ENCODE assay signal across 8 cellular contexts in the genomic region with DNA sequence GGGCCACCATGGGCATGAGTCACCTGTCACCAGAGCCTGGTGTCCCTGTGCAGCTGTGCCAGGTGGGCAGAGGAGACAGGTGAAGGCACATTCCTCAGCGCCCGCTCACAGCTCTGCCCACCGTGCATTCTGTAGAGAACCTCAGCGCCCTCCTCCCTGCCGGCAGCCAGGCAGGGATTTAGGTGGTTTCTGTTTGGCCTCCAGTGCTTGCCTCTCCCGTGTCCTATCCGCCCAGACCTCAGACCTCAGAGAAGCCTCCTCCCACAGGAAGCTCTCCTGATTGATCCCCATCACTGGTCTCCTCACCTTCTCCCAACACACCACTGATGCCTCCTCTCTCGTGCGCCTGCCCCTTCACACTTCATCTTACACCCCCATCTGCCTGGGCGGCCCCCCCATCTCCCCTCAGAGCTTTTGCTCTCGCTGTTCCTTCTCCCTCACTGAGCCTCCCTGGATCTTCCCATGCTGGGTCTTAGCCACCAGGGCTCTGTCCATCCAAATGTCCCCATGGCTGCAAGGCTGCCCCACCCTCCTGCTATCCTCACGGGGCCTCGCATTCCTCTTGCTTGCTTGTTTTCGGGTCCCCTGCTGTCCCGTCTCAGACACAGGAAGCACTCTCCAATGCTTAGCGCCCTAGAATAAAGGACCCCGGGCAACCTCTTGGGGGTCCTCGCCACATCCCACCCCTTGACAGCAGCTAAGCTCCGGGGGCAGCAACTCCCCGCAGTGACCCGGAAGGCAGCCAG. TPM values are rescaled to one million over a fixed set of nuclear protein-coding genes. Genes with fewer than 3 reads are reported as not detected.
DNase-seq lines count a peak whose midpoint lies in the region; ATAC-seq, FAIRE-seq and TF ChIP-seq lines count a peak whose summit lies in the region.

No MANE protein-coding gene starts in this region.

- H3K36me3 ChIP-seq in cardiac muscle cell: no peaks in the 10 kb centered on the region
- H3K36me3 ChIP-seq in mucosa of stomach (ENCODE audit: control insufficient read depth, insufficient read depth, low read length): no peaks in the 10 kb centered on the region
- no peaks in the 10 kb centered on the region for H3K36me3 ChIP-seq in upper lobe of right lung

- H3K4me3 Mint-ChIP-seq in activated naive CD8-positive, alpha-beta T cell treated with anti-CD3 and anti-CD28 coated beads for 36 hours: no peak overlapping the region

- no peak for ATAC-seq in Right ventricle myocardium inferior
- no peak for ATAC-seq in upper lobe of right lung

- peaks cover 31% of the 10 kb centered on the region for H3K4me1 ChIP-seq in cardiac muscle cell (ENCODE audit: low read depth)
- H3K4me1 ChIP-seq in mucosa of stomach (ENCODE audit: control insufficient read depth, insufficient read depth, low read length): peaks cover 83% of the 10 kb centered on the region
- peaks cover 89% of the 10 kb centered on the region for H3K4me1 ChIP-seq in upper lobe of right lung

- H3K27me3 ChIP-seq in cardiac muscle cell (no peaks in the 10 kb centered on the region), mucosa of stomach (ENCODE audit: control insufficient read depth, insufficient read depth, low read length) (no peaks in the 10 kb centered on the region), upper lobe of right lung (no peaks in the 10 kb centered on the region)

- H3K9me3 ChIP-seq in cardiac muscle cell (ENCODE audit: low read depth): no peaks in the 10 kb centered on the region
- H3K9me3 ChIP-seq in mucosa of stomach (ENCODE audit: control insufficient read depth, low read length): no peaks in the 10 kb centered on the region
- no peaks in the 10 kb centered on the region for H3K9me3 ChIP-seq in upper lobe of right lung

- H3K27ac ChIP-seq in cardiac muscle cell (peak overlapping the region; percentile 87), upper lobe of right lung (peak overlapping the region; percentile 83)

- H3K4me3 ChIP-seq in cardiac muscle cell (no peak overlapping the region), mucosa of stomach (ENCODE audit: low read length) (no peak overlapping the region), upper lobe of right lung (no peak overlapping the region)

- FAIRE-seq in GM12891 (lab: Jason Lieb, UNC): no peak

- no peaks in the 10 kb centered on the region for H3K9me3 Mint-ChIP-seq in activated naive CD8-positive, alpha-beta T cell treated with anti-CD3 and anti-CD28 coated beads for 36 hours

- H3K27me3 Mint-ChIP-seq in activated naive CD8-positive, alpha-beta T cell treated with anti-CD3 and anti-CD28 coated beads for 36 hours: no peaks in the 10 kb centered on the region

- H3K9ac ChIP-seq in mucosa of stomach (ENCODE audit: low read length): peak overlapping the region; percentile 2

- peak overlapping the region; percentile 55 for H3K27ac Mint-ChIP-seq in activated naive CD8-positive, alpha-beta T cell treated with anti-CD3 and anti-CD28 coated beads for 36 hours

- H3K4me1 Mint-ChIP-seq in activated naive CD8-positive, alpha-beta T cell treated with anti-CD3 and anti-CD28 coated beads for 36 hours: peaks cover 54% of the 10 kb centered on the region

- no peak for DNase-seq in cardiac muscle cell (ENCODE audit: low read depth in 1 of 2, low spot score in 1 of 2)
- no peak for DNase-seq in Right ventricle myocardium inferior (ENCODE audit: missing footprints)
- no peak for DNase-seq in activated naive CD8-positive, alpha-beta T cell treated with anti-CD3 and anti-CD28 coated beads for 36 hours
- no peak for DNase-seq in upper lobe of right lung
- no peak for DNase-seq in GM12891 (ENCODE audit: insufficient read length, low spot score)
- DNase-seq in stimulated activated CD4-positive, alpha-beta T cell treated with anti-CD3 and anti-CD28 coated beads, Interleukin-15, amount 100 ng/mL, for 24 hours: no peak
- DNase-seq in medulla oblongata (ENCODE audit: extremely low spot score): no peak

- no peak for TF ChIP-seq POLR2A in GM12891 (IDR thresholded peaks at IDR 0.05; ENCODE audit: low read depth, low read length)

- peaks cover 11% of the 10 kb centered on the region for H3K36me3 Mint-ChIP-seq in activated naive CD8-positive, alpha-beta T cell treated with anti-CD3 and anti-CD28 coated beads for 36 hours

- no peak for TF ChIP-seq CTCF in cardiac muscle cell (IDR thresholded peaks at IDR 0.05; ENCODE audit: low read depth, low read length)
- TF ChIP-seq CTCF in upper lobe of right lung (IDR thresholded peaks at IDR 0.05): no peak

- intact Hi-C loops in Right ventricle myocardium inferior (cut with DNase I) (no loop called here), upper lobe of right lung (cut with DNase I) (no loop called here)

TF ChIP-seq in GM12891, 5 proteins besides CTCF, POLR2A, EP300 and RAD21:
- no peak for TF ChIP-seq SPI1 (IDR thresholded peaks at IDR 0.05; ENCODE audit: low read depth, low read length)
- TF ChIP-seq POLR2AphosphoS5 (IDR thresholded peaks at IDR 0.05; ENCODE audit: low read depth, low read length): no peak
- no peak for TF ChIP-seq PAX5 (IDR thresholded peaks at IDR 0.05; ENCODE audit: insufficient read depth, low read length, severe bottlenecking)
- TF ChIP-seq TAF1 (IDR thresholded peaks at IDR 0.05; ENCODE audit: low read depth, low read length): no peak
- no peak for TF ChIP-seq POU2F2 (IDR thresholded peaks at IDR 0.05; ENCODE audit: low read depth, low read length)

RNA-seq across cellular contexts. Expression of a gene that starts 23.9 kb away (rescaled TPM):
- total RNA-seq in cardiac muscle cell (87.2 and 97.9 TPM in 2 replicates), Right ventricle myocardium inferior (22.0 TPM), upper lobe of right lung (47.6 TPM)
- 92.6 and 92.8 TPM in 2 replicates for polyA plus RNA-seq in cardiac muscle cell
- 10 to 100 TPM; 40.3 to 41.1 TPM for total RNA-seq in activated naive CD8-positive, alpha-beta T cell treated with anti-CD3 and anti-CD28 coated beads for 36 hours
- 25.7 TPM for polyA plus RNA-seq in GM12891 (2012; ENCODE audit: low read depth, missing spikeins)

RNA-seq across cellular contexts. Expression of a gene that starts 26.0 kb away (rescaled TPM):
- 15.3 and 20.0 TPM in 2 replicates for total RNA-seq in cardiac muscle cell
- 19.7 and 38.9 TPM in 2 replicates for polyA plus RNA-seq in cardiac muscle cell
- 5.9 TPM for total RNA-seq in Right ventricle myocardium inferior
- total RNA-seq in activated naive CD8-positive, alpha-beta T cell treated with anti-CD3 and anti-CD28 coated beads for 36 hours: 10 to 100 TPM; 76.8 to 77.6 TPM
- total RNA-seq in upper lobe of right lung: 10.8 TPM
- polyA plus RNA-seq in GM12891 (2012; ENCODE audit: low read depth, missing spikeins): 21.8 TPM

RNA-seq across cellular contexts. Expression of a gene that starts 33.1 kb away (rescaled TPM):
- 14.4 and 19.8 TPM in 2 replicates for total RNA-seq in cardiac muscle cell
- polyA plus RNA-seq in cardiac muscle cell: 19.2 and 24.3 TPM in 2 replicates
- 21.0 TPM for total RNA-seq in Right ventricle myocardium inferior
- 10 to 100 TPM; 15.6 to 18.8 TPM for total RNA-seq in activated naive CD8-positive, alpha-beta T cell treated with anti-CD3 and anti-CD28 coated beads for 36 hours
- 29.3 TPM for total RNA-seq in upper lobe of right lung
- 14.6 TPM for polyA plus RNA-seq in GM12891 (2012; ENCODE audit: low read depth, missing spikeins)

RNA-seq across cellular contexts. Expression of a gene that starts 37.8 kb away (rescaled TPM):
- total RNA-seq in cardiac muscle cell (12.3 and 18.0 TPM in 2 replicates), Right ventricle myocardium inferior (4.3 TPM), upper lobe of right lung (16.1 TPM)
- 18.7 and 20.3 TPM in 2 replicates for polyA plus RNA-seq in cardiac muscle cell
- 10 to 100 TPM; 12.3 to 13.1 TPM for total RNA-seq in activated naive CD8-positive, alpha-beta T cell treated with anti-CD3 and anti-CD28 coated beads for 36 hours
- 6.7 TPM for polyA plus RNA-seq in GM12891 (2012; ENCODE audit: low read depth, missing spikeins)
